In the genomic region with DNA sequence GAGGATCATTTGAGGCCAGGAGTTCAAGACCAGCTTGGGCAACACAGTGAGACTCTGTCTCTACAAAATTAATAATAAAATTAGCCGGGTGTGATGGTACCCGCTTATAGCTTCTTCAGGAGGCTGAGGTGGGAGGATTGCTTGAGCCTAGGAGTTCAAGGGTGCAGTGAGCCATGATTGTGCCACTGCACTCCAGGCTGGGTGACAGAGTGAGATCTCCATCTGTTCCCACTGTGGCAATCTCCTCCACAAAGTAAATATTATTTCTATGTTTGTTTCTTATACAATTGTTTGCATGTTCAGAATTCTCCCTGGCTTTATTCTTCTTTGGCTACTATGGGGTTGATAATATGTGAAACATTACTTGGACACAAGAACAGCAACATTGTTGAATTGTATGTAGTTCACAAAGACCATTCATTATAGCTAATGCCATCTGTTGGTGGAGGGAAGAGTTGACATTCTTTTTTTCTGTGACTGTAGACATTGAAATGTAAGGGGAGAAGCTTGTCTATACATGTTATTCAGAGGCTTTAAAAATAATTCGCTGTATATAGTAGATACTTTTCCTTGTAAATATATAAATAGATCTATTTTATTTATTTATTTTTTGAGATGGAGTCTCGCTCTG, we compare ENCODE assay signal across 8 cellular contexts. TPM values are rescaled to one million over a fixed set of nuclear protein-coding genes. Genes with fewer than 3 reads are reported as not detected.
DNase-seq lines count a peak whose midpoint lies in the region; ATAC-seq, FAIRE-seq and TF ChIP-seq lines count a peak whose summit lies in the region.

No MANE protein-coding gene starts in this region.

- H3K27me3 ChIP-seq in PC-9 (ENCODE audit: insufficient read depth, low read depth) (no peaks in the 10 kb centered on the region), ovary (no peaks in the 10 kb centered on the region)

- intact Hi-C loops in PC-9 (cut with micrococcal nuclease; ENCODE audit: unreplicated experiment): no loop called here
- intact Hi-C loops in ovary (cut with DNase I): loop anchor here in 2 of 4 donors (5.0 to 10.0 kb wide), 2 partner anchors 53 to 71 kb away; partner anchors contain the start of gene PNRC2 (in 1 of the 2)

- BruUV-seq in PC-9 (replicated peaks; lab: Mats Ljungman, UMichigan): no TSS peak

- peaks cover 7% of the 10 kb centered on the region for H3K4me1 ChIP-seq in PC-9 (replicated peaks; ENCODE audit: insufficient read depth)
- H3K4me1 ChIP-seq in ovary (ENCODE audit: insufficient read depth): no peaks in the 10 kb centered on the region

- no peak overlapping the region for H3K4me2 ChIP-seq in PC-9

- no peak for ATAC-seq in HG02884 (IDR thresholded peaks at IDR 0.05; ENCODE audit: unreplicated experiment)

- H3K79me2 ChIP-seq in PC-9 (ENCODE audit: low read depth): no peaks in the 10 kb centered on the region

- H3K9me3 ChIP-seq in PC-9 (ENCODE audit: insufficient read depth, low read depth) (no peaks in the 10 kb centered on the region), ovary (no peaks in the 10 kb centered on the region)

- H3K9me2 ChIP-seq in PC-9 (ENCODE audit: insufficient read depth): no peaks in the 10 kb centered on the region

- CTCF ChIA-PET in PC-9 (lab: Charles Lee): interaction anchor here (0.7 to 1.5 kb wide), 2 partner anchors 11 to 49 kb away, joined by 3 to 4 read pairs; partner anchors contain the start of gene SRSF10

- DNase-seq in PC-9 (peak in 1 of 2 experiments; percentile 37), fibroblast of gingiva (ENCODE audit: low read depth) (peak; percentile 64), ovary (no peak), cerebellum (ENCODE audit: low spot score) (no peak)
- no peak for DNase-seq in stimulated activated CD4-positive, alpha-beta T cell treated with anti-CD3 and anti-CD28 coated beads, Interleukin-15, amount 100 ng/mL, for 24 hours

- WGBS in ovary, 3 donors: 70 to 82% (median 77%) methylated on average over 4 of the region's 4 CpGs

- FAIRE-seq in A204.1 (lab: Jason Lieb, UNC): peak; percentile 98

- H3K4me3 ChIP-seq in PC-9 (no peak overlapping the region), ovary (no peak overlapping the region)

- no peaks in the 10 kb centered on the region for H4K20me1 ChIP-seq in PC-9 (ENCODE audit: insufficient read depth)

- POLR2A ChIA-PET in PC-9 (lab: Charles Lee; ENCODE audit: unreplicated experiment): interaction anchor here (0.6 to 1.0 kb wide), 2 partner anchors 67 to 204 kb away, joined by 3 to 4 read pairs; no protein-coding TSS in a partner anchor

- H3K27ac ChIP-seq in PC-9: no peak overlapping the region
- H3K27ac ChIP-seq in ovary: no peak overlapping the region

- H3K36me3 ChIP-seq in PC-9 (ENCODE audit: low read depth): no peaks in the 10 kb centered on the region
- H3K36me3 ChIP-seq in ovary: no peaks in the 10 kb centered on the region

- TF ChIP-seq CTCF in GM12873 (IDR thresholded peaks at IDR 0.05; ENCODE audit: insufficient read depth, low read depth, low read length, missing control alignments): peak; percentile 54
- peak; percentile 62 for TF ChIP-seq CTCF in PC-9 (conservative IDR thresholded peaks at IDR 0.05)
- peak in 2 of 3 donors; percentile 27 to 65 for TF ChIP-seq CTCF in ovary (IDR thresholded peaks at IDR 0.05)

- no peak for TF ChIP-seq EP300 in ovary (IDR thresholded peaks at IDR 0.05)

- H2AFZ ChIP-seq in PC-9: no peak overlapping the region

- TF ChIP-seq POLR2A in ovary (IDR thresholded peaks at IDR 0.05): no peak

- peaks cover 2% of the 10 kb centered on the region for H3F3A ChIP-seq in PC-9 (ENCODE audit: insufficient read depth, low read depth)

RNA-seq across cellular contexts. Expression of gene SRSF10, which starts 47.8 kb away (rescaled TPM):
- 77.3 and 96.2 TPM in 2 replicates for total RNA-seq in PC-9 (2021)
- total RNA-seq in ovary: 100 to 1,000 TPM in 3 of 7 donors, 10 to 100 TPM in 4; 86.4 to 130 (median 99.1) TPM
- 10 to 100 TPM; 57.1 to 99.8 TPM for polyA plus RNA-seq in ovary
- 157 TPM for total RNA-seq in cerebellum
